20 cellular contexts compared by ENCODE assay signal in genomic region chr11:103548838-103549237, GRCh38.
DNase-seq lines count a peak whose midpoint lies in the region; ATAC-seq, FAIRE-seq and TF ChIP-seq lines count a peak whose summit lies in the region.
"Had no signal": no experiment of that assay in that cellular context is flagged by ENCODE, and none has a peak within 500 bp of the region (broad histone marks: within the 10 kb centered on the region; RNA-seq: fewer than 3 reads in every experiment).

No MANE protein-coding gene starts in this region.

- POLR2A ChIA-PET in HepG2 (lab: Yijun Ruan, JAX) (no interaction called here), IMR-90 (lab: Charles Lee; ENCODE audit: unreplicated experiment) (no interaction called here), K562 (lab: Yijun Ruan, JAX) (no interaction called here)

- H3K27ac ChIP-seq in HepG2 (ENCODE audit: extremely low read length, insufficient read depth, low read length) (no peak overlapping the region), right lobe of liver (no peak overlapping the region), IMR-90 (ENCODE audit: insufficient read depth, low read length) (no peak overlapping the region), K562 (ENCODE audit: extremely low read depth, low read depth, low read length) (no peak overlapping the region)
- H3K27ac ChIP-seq: 22Rv1, BLaER1 had no signal

- no peak overlapping the region for H3K4ac ChIP-seq in IMR-90 (ENCODE audit: low read depth, low read length)

- no peak overlapping the region for H2AK5ac ChIP-seq in IMR-90 (ENCODE audit: low read depth, low read length)

- TF ChIP-seq EP300 in HepG2 (IDR thresholded peaks at IDR 0.05; ENCODE audit: low read depth in 2 of 2, low read length in 2 of 2) (no peak), HepG2 (CRISPR knock-in tag; IDR thresholded peaks at IDR 0.05; ENCODE audit: borderline replicate concordance) (no peak), K562 (IDR thresholded peaks at IDR 0.05; ENCODE audit: low read length) (no peak)

- no peak overlapping the region for H4K5ac ChIP-seq in IMR-90 (ENCODE audit: low read depth, low read length)

- no peak overlapping the region for H4K8ac ChIP-seq in IMR-90 (ENCODE audit: low read depth in 2 of 2, low read length in 2 of 2)

- H3K9me3 ChIP-seq in HepG2 (ENCODE audit: low read length) (no peaks in the 10 kb centered on the region), right lobe of liver (no peaks in the 10 kb centered on the region), IMR-90 (ENCODE audit: control insufficient read depth, insufficient read depth, low read length) (no peaks in the 10 kb centered on the region), K562 (replicated peaks; ENCODE audit: control insufficient read depth, insufficient read depth, low read depth, low read length) (no peaks in the 10 kb centered on the region)
- H3K9me3 ChIP-seq: BE2C, BLaER1 had no signal

- TF ChIP-seq POLR2A in HepG2 (IDR thresholded peaks at IDR 0.05; ENCODE audit: insufficient read depth in 1 of 2, low read depth in 2 of 2, low read length in 2 of 2) (no peak), right lobe of liver (IDR thresholded peaks at IDR 0.05) (no peak), IMR-90 (IDR thresholded peaks at IDR 0.05; ENCODE audit: low read depth, low read length) (no peak), K562 (conservative IDR thresholded peaks at IDR 0.05) (no peak)

- no peak overlapping the region for H2BK5ac ChIP-seq in IMR-90 (ENCODE audit: low read depth, low read length, poor library complexity, severe bottlenecking)

- no peak for TF ChIP-seq CTCF in HepG2 (CRISPR knock-in tag; IDR thresholded peaks at IDR 0.05)
- TF ChIP-seq CTCF in right lobe of liver (IDR thresholded peaks at IDR 0.05), result no peak
- TF ChIP-seq CTCF in IMR-90 (conservative IDR thresholded peaks at IDR 0.05; ENCODE audit: low read depth, low read length), result no peak
- no peak for TF ChIP-seq CTCF in K562 (IDR thresholded peaks at IDR 0.05 in 2 of 3, conservative IDR thresholded peaks at IDR 0.05 in 1 of 3; ENCODE audit: insufficient read depth in 2 of 3, low read depth in 1 of 3, low read length in 3 of 3)

- H3K4me3 ChIP-seq in HepG2 (replicated peaks in 1 of 3; ENCODE audit: insufficient read depth in 1 of 3, low read depth in 2 of 3, low read length in 3 of 3) (no peak overlapping the region), right lobe of liver (no peak overlapping the region), IMR-90 (ENCODE audit: insufficient read depth, low read depth, low read length) (no peak overlapping the region), K562 (no peak overlapping the region)
- H3K4me3 ChIP-seq: BLaER1 had no signal

- no peaks in the 10 kb centered on the region for H3K79me2 ChIP-seq in HepG2 (ENCODE audit: insufficient read depth, low read length)
- H3K79me2 ChIP-seq in K562 (ENCODE audit: control insufficient read depth, insufficient read depth, low read length), result no peaks in the 10 kb centered on the region

- 0 out of 2 replicates have a peak, but pooled peaks cover 4% of the 10 kb centered on the region for H3K9me1 ChIP-seq in IMR-90 (ENCODE audit: insufficient read depth, low read length)
- no peaks in the 10 kb centered on the region for H3K9me1 ChIP-seq in K562 (ENCODE audit: control insufficient read depth, insufficient read depth, low read length)

- H3K4me2 ChIP-seq in HepG2 (ENCODE audit: low read depth, low read length) (no peak overlapping the region), IMR-90 (ENCODE audit: low read depth, low read length) (no peak overlapping the region), K562 (ENCODE audit: insufficient read depth, low read length) (no peak overlapping the region)
- H3K4me2 ChIP-seq: BLaER1 had no signal

- ATAC-seq in HepG2 (no peak), right lobe of liver (no peak), IMR-90 (ENCODE audit: low read depth) (no peak), K562 (no peak), HG03159 (IDR thresholded peaks at IDR 0.05; ENCODE audit: unreplicated experiment) (no peak)

- no peaks in the 10 kb centered on the region for H3K79me1 ChIP-seq in IMR-90 (ENCODE audit: low read depth in 1 of 2, low read length in 2 of 2)

- intact Hi-C loops in HepG2 (cut with micrococcal nuclease; ENCODE audit: unreplicated experiment) (no loop called here), right lobe of liver (cut with DNase I) (no loop called here), IMR-90 (cut with micrococcal nuclease) (no loop called here), K562 (cut with micrococcal nuclease) (no loop called here)

- H2AFZ ChIP-seq in HepG2 (ENCODE audit: low read length) (no peak overlapping the region), IMR-90 (replicated peaks; ENCODE audit: low read length, poor library complexity) (no peak overlapping the region), K562 (ENCODE audit: low read depth, low read length) (no peak overlapping the region)

- dilution Hi-C loops in IMR-90 (cut with HindIII; ENCODE audit: low sequenced_read_pairs, unreplicated experiment), result no loop called here

- H4K20me1 ChIP-seq in HepG2 (ENCODE audit: insufficient read depth, low read length) (no peaks in the 10 kb centered on the region), IMR-90 (ENCODE audit: insufficient read depth, low read length) (no peaks in the 10 kb centered on the region), K562 (replicated peaks; ENCODE audit: control insufficient read depth, insufficient read depth, low read length) (no peaks in the 10 kb centered on the region)
- H4K20me1 ChIP-seq: BLaER1 had no signal

- H3K23ac ChIP-seq in IMR-90 (ENCODE audit: low read depth, low read length), result no peak overlapping the region

- in situ Hi-C loops in HepG2 (cut with HindIII; ENCODE audit: extremely low pct_ligation_motif_present, low pct_unique_long_range_greater_than_20kb) (no loop called here), IMR-90 (cut with MboI; ENCODE audit: low sequenced_read_pairs) (no loop called here), K562 (cut with MboI) (no loop called here)

- no peak overlapping the region for H2AK9ac ChIP-seq in IMR-90 (replicated peaks; ENCODE audit: low read depth, low read length, poor library complexity)

- WGBS in HepG2 (ENCODE audit: low lambda C conversion rate), result 36% methylated on average over 1 of the region's 1 CpG
- WGBS in right lobe of liver (ENCODE audit: insufficient coverage, low coverage, low lambda C conversion rate, missing lambda C conversion rate), result 88% methylated on average over 1 of the region's 1 CpG
- WGBS in IMR-90 (ENCODE audit: extremely low coverage in 2 of 2, insufficient read length in 1 of 2), 2 experiments, result no CpG with 5 or more reads among the region's 1 CpG
- 8% methylated on average over 1 of the region's 1 CpG for WGBS in K562 (ENCODE audit: insufficient coverage, low coverage, missing lambda C conversion rate)

- no peak overlapping the region for H2BK120ac ChIP-seq in IMR-90 (ENCODE audit: low read depth, low read length)

- no peak overlapping the region for H3K56ac ChIP-seq in IMR-90 (ENCODE audit: extremely low read depth, insufficient read depth, low read length)

- no peaks in the 10 kb centered on the region for H3K4me1 ChIP-seq in HepG2 (ENCODE audit: insufficient read depth, low read length)
- no peaks in the 10 kb centered on the region for H3K4me1 ChIP-seq in right lobe of liver
- no peaks in the 10 kb centered on the region for H3K4me1 ChIP-seq in IMR-90 (ENCODE audit: control insufficient read depth, insufficient read depth, low read length)
- no peaks in the 10 kb centered on the region for H3K4me1 ChIP-seq in K562 (replicated peaks in 1 of 2; ENCODE audit: control insufficient read depth in 2 of 2, insufficient read depth in 2 of 2, low read length in 2 of 2)
- H3K4me1 ChIP-seq: BE2C, BLaER1 had no signal

- no peak overlapping the region for H3K18ac ChIP-seq in IMR-90 (ENCODE audit: low read depth, low read length)

- no peaks in the 10 kb centered on the region; a peak in 1 of 5 replicates for H3K27me3 ChIP-seq in HepG2 (ENCODE audit: control insufficient read depth in 1 of 2, insufficient read depth in 2 of 2, low read length in 2 of 2)
- H3K27me3 ChIP-seq in right lobe of liver, result no peaks in the 10 kb centered on the region
- H3K27me3 ChIP-seq in IMR-90 (ENCODE audit: control insufficient read depth, insufficient read depth, low read length), result no peaks in the 10 kb centered on the region
- no peaks in the 10 kb centered on the region for H3K27me3 ChIP-seq in K562 (ENCODE audit: control insufficient read depth in 2 of 2, insufficient read depth in 2 of 2, low read length in 2 of 2)
- H3K27me3 ChIP-seq: BE2C, BLaER1 had no signal

- BruUV-seq in HepG2 (replicated peaks; lab: Mats Ljungman, UMichigan), result no TSS peak
- BruUV-seq in IMR-90 (replicated peaks; lab: Mats Ljungman, UMichigan), result no TSS peak
- BruUV-seq in K562 (replicated peaks; lab: Mats Ljungman, UMichigan), result no TSS peak

- DNase-seq in HepG2 (ENCODE audit: low spot score) (no peak), right lobe of liver (no peak), IMR-90 (no peak), K562 (ENCODE audit: extremely low read depth in 1 of 4, low spot score in 3 of 4) (no peak), NCI-H2196 (lab: John Stamatoyannopoulos, UW; ENCODE audit: unreplicated experiment) (no peak)
- DNase-seq: ACHN; BE2C; C1 segment of cervical spinal cord; CD4-positive, alpha-beta memory T cell; CD4-positive, CD25-positive, alpha-beta regulatory T cell; CD8-positive, alpha-beta memory T cell; COR-L47; DMS79 treated with DMSO at 0.1 percent for 48 hours; GF-D8 had no signal

- H4K91ac ChIP-seq in IMR-90 (ENCODE audit: insufficient read depth, low read depth, low read length), result no peak overlapping the region

- TF ChIP-seq RAD21 in HepG2 (CRISPR knock-in tag; IDR thresholded peaks at IDR 0.05) (no peak), IMR-90 (IDR thresholded peaks at IDR 0.05; ENCODE audit: low read length) (no peak), K562 (CRISPR knock-in tag; conservative IDR thresholded peaks at IDR 0.05 in 1 of 2, IDR thresholded peaks at IDR 0.05 in 1 of 2) (no peak)

- FAIRE-seq in HepG2 (lab: Jason Lieb, UNC) (no peak), K562 (lab: Jason Lieb, UNC) (no peak)
- FAIRE-seq: G401.6, GM12891, GM19239 had no signal

- no peak overlapping the region for H2BK20ac ChIP-seq in IMR-90 (ENCODE audit: low read depth, low read length)

- CTCF ChIA-PET in HepG2 (lab: Yijun Ruan, JAX; ENCODE audit: low intra/inter-chr PET ratio, low total read pairs) (no interaction called here), IMR-90 (lab: Yijun Ruan, JAX) (interaction anchor here (0.6 kb wide), 1 partner anchor 131 kb away, joined by 5 read pairs; no protein-coding TSS in a partner anchor), K562 (lab: Yijun Ruan, JAX; ENCODE audit: low intra/inter-chr PET ratio) (no interaction called here)

- no peak overlapping the region for H3K14ac ChIP-seq in IMR-90 (replicated peaks; ENCODE audit: low read depth, low read length)

- H3K9ac ChIP-seq in HepG2 (ENCODE audit: insufficient read depth, low read depth, low read length) (no peak overlapping the region), IMR-90 (ENCODE audit: low read depth, low read length) (no peak overlapping the region), K562 (ENCODE audit: insufficient read depth in 1 of 2, low read depth in 2 of 2, low read length in 2 of 2) (no peak overlapping the region)
- H3K9ac ChIP-seq: BLaER1 had no signal

- H3K36me3 ChIP-seq in HepG2 (replicated peaks in 1 of 2; ENCODE audit: control insufficient read depth in 1 of 2, insufficient read depth in 2 of 2, low read length in 2 of 2), result no peaks in the 10 kb centered on the region
- H3K36me3 ChIP-seq in right lobe of liver, result no peaks in the 10 kb centered on the region
- H3K36me3 ChIP-seq in IMR-90 (ENCODE audit: control insufficient read depth, insufficient read depth, low read length), result no peaks in the 10 kb centered on the region
- H3K36me3 ChIP-seq in K562 (ENCODE audit: control insufficient read depth, insufficient read depth, low read length), result no peaks in the 10 kb centered on the region
- H3K36me3 ChIP-seq: BE2C, BLaER1 had no signal

- no peak overlapping the region for H2BK15ac ChIP-seq in IMR-90 (ENCODE audit: low read depth, low read length)

Comparison
In these comparisons a context has a peak if more than half of its experiments do, and no peak if none do; other contexts are left out.
1. Of the 241 proteins assayed by ChIP-seq in both HepG2 and K562: peak only in HepG2: MAFF and MAFK; only in K562: none; in both: none; in neither: 239.